In the genomic region with DNA sequence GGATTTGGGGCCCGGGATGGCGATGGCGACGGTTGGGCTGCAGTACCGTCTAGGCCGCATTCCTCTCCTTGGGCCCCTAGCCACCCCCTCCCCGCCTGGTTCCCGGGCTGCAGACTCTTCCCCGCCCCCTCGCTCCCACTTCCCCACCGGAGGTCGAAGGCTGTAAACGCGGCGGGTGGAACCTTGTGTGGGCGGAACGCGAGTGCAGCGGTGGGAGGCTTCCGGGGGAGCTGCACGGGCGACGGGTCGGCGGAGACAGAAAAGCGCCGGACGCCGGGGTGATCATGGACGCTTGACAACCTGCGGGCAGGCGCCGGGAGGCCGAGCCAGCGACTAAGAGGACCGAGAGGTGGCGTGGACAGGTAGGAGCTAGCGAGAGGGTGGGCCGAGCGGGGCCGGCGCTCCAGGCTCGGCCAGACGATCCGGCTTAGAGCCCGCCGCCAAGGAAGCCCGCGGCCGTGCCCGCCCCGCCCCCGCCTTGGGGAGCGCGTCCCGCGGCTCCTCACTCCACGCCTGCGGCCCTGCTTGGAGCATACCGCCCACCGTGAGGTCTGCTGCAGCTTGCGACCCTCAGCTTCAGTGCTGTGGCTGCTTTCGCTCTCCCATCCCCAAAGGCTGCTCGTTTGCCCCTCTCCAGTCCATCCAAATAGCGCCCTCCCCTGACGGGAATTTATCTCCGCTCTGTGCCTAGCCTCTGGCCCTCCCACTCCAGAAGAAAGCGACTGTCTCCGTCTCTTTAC, we compare ENCODE assay signal across 1 cellular context.
A peak's percentile ranks its signal among the peaks of the same experiment; 100 is the strongest.
TF ChIP-seq lines count a peak whose summit lies in the region.

Gene COPS7B, plus strand, starts transcription at position 269 of the 740 bp plus-strand sequence. CDS start 2,126 bp downstream, outside the sequence.

TF ChIP-seq in HEK293, 187 proteins besides CTCF, POLR2A, EP300 and RAD21 (continued from another document and continues in another):
- TF ChIP-seq, protein P1, sequence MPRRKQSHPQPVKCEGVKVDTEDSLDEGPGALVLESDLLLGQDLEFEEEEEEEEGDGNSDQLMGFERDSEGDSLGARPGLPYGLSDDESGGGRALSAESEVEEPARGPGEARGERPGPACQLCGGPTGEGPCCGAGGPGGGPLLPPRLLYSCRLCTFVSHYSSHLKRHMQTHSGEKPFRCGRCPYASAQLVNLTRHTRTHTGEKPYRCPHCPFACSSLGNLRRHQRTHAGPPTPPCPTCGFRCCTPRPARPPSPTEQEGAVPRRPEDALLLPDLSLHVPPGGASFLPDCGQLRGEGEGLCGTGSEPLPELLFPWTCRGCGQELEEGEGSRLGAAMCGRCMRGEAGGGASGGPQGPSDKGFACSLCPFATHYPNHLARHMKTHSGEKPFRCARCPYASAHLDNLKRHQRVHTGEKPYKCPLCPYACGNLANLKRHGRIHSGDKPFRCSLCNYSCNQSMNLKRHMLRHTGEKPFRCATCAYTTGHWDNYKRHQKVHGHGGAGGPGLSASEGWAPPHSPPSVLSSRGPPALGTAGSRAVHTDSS (tag by site-specific recombination; IDR thresholded peaks at IDR 0.05), result peak; percentile 55; the same call in 1 of the 2 replicates
- TF ChIP-seq ZNF623 (tag by site-specific recombination; IDR thresholded peaks at IDR 0.05) (no peak), ZBTB17 (tag by site-specific recombination; IDR thresholded peaks at IDR 0.05) (peak; percentile 89), ZNF302 (tag by site-specific recombination; IDR thresholded peaks at IDR 0.05; ENCODE audit: low read depth) (no peak), ZNF549 (tag by site-specific recombination; IDR thresholded peaks at IDR 0.05) (no peak), ZBTB20 (tag by site-specific recombination; IDR thresholded peaks at IDR 0.05) (peak; percentile 95), OVOL3 (tag by site-specific recombination; IDR thresholded peaks at IDR 0.05) (no peak), ZNF133 (tag by site-specific recombination; IDR thresholded peaks at IDR 0.05) (peak; percentile 22; the same call in 1 of the 2 replicates), ZBTB8A (tag by site-specific recombination; IDR thresholded peaks at IDR 0.05) (peak; percentile 62), KLF1 (tag by site-specific recombination; IDR thresholded peaks at IDR 0.05) (no peak), ZNF155 (tag by site-specific recombination; IDR thresholded peaks at IDR 0.05) (no peak), ZNF555 (tag by site-specific recombination; conservative IDR thresholded peaks at IDR 0.05) (no peak), ZNF157 (tag by site-specific recombination; IDR thresholded peaks at IDR 0.05) (no peak), GLIS2 (tag by site-specific recombination; IDR thresholded peaks at IDR 0.05) (peak; percentile 69), ZNF2 (tag by site-specific recombination; IDR thresholded peaks at IDR 0.05) (peak; percentile 83; the same call in 1 of the 2 replicates), HOXA7 (CRISPR knock-in tag; IDR thresholded peaks at IDR 0.05; ENCODE audit: borderline replicate concordance) (no peak), MEIS1 (CRISPR knock-in tag; IDR thresholded peaks at IDR 0.05; ENCODE audit: borderline replicate concordance) (no peak), ZEB2 (tag by site-specific recombination; IDR thresholded peaks at IDR 0.05) (peak; percentile 61; the same call in 1 of the 2 replicates), ZNF138 (tag by site-specific recombination; IDR thresholded peaks at IDR 0.05; ENCODE audit: borderline replicate concordance) (no peak), ZNF843 (tag by site-specific recombination; IDR thresholded peaks at IDR 0.05) (peak; percentile 79), ZNF704 (tag by site-specific recombination; IDR thresholded peaks at IDR 0.05) (no peak), ZNF362 (tag by site-specific recombination; IDR thresholded peaks at IDR 0.05) (no peak), ZNF670 (tag by site-specific recombination; IDR thresholded peaks at IDR 0.05; ENCODE audit: low read depth) (no peak), ZNF830 (tag by site-specific recombination; IDR thresholded peaks at IDR 0.05; ENCODE audit: low read depth) (no peak), REPIN1 (tag by site-specific recombination; IDR thresholded peaks at IDR 0.05; ENCODE audit: low read depth) (peak; percentile 72; the same call in 1 of the 2 replicates), ZNF654 (tag by site-specific recombination; IDR thresholded peaks at IDR 0.05; ENCODE audit: low read depth) (peak; percentile 44), SP2 (tag by site-specific recombination; IDR thresholded peaks at IDR 0.05) (peak; percentile 84), ZSCAN23 (tag by site-specific recombination; IDR thresholded peaks at IDR 0.05) (peak; percentile 85), MZF1 (tag by site-specific recombination; IDR thresholded peaks at IDR 0.05; ENCODE audit: borderline replicate concordance) (no peak; the same call in 1 of the 2 replicates), GFI1B (tag by site-specific recombination; IDR thresholded peaks at IDR 0.05) (peak; percentile 66; the same call in 1 of the 2 replicates), ZNF184 (tag by site-specific recombination; IDR thresholded peaks at IDR 0.05) (0 out of 2 replicates have a peak, but pooled peaks have one; percentile 10), ZNF416 (tag by site-specific recombination; IDR thresholded peaks at IDR 0.05) (no peak), ZNF768 (tag by site-specific recombination; IDR thresholded peaks at IDR 0.05) (0 out of 2 replicates have a peak, but pooled peaks have one; percentile 33), ZNF664 (tag by site-specific recombination; IDR thresholded peaks at IDR 0.05) (no peak), ZNF140 (tag by site-specific recombination; IDR thresholded peaks at IDR 0.05) (no peak), ZNF311 (tag by site-specific recombination; IDR thresholded peaks at IDR 0.05; ENCODE audit: borderline replicate concordance) (no peak), ZNF544 (tag by site-specific recombination; IDR thresholded peaks at IDR 0.05) (no peak), ZNF596 (tag by site-specific recombination; IDR thresholded peaks at IDR 0.05) (no peak), ZNF391 (tag by site-specific recombination; IDR thresholded peaks at IDR 0.05; ENCODE audit: borderline replicate concordance, low read depth) (peak; percentile 92), ZNF747 (tag by site-specific recombination; IDR thresholded peaks at IDR 0.05) (no peak), ZNF76 (tag by site-specific recombination; IDR thresholded peaks at IDR 0.05; ENCODE audit: borderline replicate concordance, low read depth) (peak; percentile 92), SP7 (tag by site-specific recombination; IDR thresholded peaks at IDR 0.05) (peak; percentile 89)
- TF ChIP-seq, protein P2, sequence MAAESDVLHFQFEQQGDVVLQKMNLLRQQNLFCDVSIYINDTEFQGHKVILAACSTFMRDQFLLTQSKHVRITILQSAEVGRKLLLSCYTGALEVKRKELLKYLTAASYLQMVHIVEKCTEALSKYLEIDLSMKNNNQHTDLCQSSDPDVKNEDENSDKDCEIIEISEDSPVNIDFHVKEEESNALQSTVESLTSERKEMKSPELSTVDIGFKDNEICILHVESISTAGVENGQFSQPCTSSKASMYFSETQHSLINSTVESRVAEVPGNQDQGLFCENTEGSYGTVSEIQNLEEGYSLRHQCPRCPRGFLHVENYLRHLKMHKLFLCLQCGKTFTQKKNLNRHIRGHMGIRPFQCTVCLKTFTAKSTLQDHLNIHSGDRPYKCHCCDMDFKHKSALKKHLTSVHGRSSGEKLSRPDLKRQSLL (tag by site-specific recombination; IDR thresholded peaks at IDR 0.05), result peak; percentile 62; the same call in 1 of the 2 replicates
- TF ChIP-seq, protein P3, sequence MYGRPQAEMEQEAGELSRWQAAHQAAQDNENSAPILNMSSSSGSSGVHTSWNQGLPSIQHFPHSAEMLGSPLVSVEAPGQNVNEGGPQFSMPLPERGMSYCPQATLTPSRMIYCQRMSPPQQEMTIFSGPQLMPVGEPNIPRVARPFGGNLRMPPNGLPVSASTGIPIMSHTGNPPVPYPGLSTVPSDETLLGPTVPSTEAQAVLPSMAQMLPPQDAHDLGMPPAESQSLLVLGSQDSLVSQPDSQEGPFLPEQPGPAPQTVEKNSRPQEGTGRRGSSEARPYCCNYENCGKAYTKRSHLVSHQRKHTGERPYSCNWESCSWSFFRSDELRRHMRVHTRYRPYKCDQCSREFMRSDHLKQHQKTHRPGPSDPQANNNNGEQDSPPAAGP (tag by site-specific recombination; IDR thresholded peaks at IDR 0.05), result peak; percentile 95
- TF ChIP-seq, protein P4, sequence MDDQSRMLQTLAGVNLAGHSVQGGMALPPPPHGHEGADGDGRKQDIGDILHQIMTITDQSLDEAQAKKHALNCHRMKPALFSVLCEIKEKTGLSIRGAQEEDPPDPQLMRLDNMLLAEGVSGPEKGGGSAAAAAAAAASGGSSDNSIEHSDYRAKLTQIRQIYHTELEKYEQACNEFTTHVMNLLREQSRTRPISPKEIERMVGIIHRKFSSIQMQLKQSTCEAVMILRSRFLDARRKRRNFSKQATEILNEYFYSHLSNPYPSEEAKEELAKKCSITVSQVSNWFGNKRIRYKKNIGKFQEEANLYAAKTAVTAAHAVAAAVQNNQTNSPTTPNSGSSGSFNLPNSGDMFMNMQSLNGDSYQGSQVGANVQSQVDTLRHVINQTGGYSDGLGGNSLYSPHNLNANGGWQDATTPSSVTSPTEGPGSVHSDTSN (CRISPR knock-in tag; IDR thresholded peaks at IDR 0.05), result peak; percentile 93
- TF ChIP-seq, protein P5, sequence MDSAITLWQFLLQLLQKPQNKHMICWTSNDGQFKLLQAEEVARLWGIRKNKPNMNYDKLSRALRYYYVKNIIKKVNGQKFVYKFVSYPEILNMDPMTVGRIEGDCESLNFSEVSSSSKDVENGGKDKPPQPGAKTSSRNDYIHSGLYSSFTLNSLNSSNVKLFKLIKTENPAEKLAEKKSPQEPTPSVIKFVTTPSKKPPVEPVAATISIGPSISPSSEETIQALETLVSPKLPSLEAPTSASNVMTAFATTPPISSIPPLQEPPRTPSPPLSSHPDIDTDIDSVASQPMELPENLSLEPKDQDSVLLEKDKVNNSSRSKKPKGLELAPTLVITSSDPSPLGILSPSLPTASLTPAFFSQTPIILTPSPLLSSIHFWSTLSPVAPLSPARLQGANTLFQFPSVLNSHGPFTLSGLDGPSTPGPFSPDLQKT (IDR thresholded peaks at IDR 0.05; ENCODE audit: borderline replicate concordance, low read depth, low read length), result no peak
- TF ChIP-seq, protein P6, sequence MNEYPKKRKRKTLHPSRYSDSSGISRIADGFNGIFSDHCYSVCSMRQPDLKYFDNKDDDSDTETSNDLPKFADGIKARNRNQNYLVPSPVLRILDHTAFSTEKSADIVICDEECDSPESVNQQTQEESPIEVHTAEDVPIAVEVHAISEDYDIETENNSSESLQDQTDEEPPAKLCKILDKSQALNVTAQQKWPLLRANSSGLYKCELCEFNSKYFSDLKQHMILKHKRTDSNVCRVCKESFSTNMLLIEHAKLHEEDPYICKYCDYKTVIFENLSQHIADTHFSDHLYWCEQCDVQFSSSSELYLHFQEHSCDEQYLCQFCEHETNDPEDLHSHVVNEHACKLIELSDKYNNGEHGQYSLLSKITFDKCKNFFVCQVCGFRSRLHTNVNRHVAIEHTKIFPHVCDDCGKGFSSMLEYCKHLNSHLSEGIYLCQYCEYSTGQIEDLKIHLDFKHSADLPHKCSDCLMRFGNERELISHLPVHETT (tag by site-specific recombination; IDR thresholded peaks at IDR 0.05), result peak; percentile 97
- TF ChIP-seq, protein P7, sequence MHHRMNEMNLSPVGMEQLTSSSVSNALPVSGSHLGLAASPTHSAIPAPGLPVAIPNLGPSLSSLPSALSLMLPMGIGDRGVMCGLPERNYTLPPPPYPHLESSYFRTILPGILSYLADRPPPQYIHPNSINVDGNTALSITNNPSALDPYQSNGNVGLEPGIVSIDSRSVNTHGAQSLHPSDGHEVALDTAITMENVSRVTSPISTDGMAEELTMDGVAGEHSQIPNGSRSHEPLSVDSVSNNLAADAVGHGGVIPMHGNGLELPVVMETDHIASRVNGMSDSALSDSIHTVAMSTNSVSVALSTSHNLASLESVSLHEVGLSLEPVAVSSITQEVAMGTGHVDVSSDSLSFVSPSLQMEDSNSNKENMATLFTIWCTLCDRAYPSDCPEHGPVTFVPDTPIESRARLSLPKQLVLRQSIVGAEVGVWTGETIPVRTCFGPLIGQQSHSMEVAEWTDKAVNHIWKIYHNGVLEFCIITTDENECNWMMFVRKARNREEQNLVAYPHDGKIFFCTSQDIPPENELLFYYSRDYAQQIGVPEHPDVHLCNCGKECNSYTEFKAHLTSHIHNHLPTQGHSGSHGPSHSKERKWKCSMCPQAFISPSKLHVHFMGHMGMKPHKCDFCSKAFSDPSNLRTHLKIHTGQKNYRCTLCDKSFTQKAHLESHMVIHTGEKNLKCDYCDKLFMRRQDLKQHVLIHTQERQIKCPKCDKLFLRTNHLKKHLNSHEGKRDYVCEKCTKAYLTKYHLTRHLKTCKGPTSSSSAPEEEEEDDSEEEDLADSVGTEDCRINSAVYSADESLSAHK (tag by site-specific recombination; IDR thresholded peaks at IDR 0.05), result peak; percentile 76
- TF ChIP-seq, protein P8, sequence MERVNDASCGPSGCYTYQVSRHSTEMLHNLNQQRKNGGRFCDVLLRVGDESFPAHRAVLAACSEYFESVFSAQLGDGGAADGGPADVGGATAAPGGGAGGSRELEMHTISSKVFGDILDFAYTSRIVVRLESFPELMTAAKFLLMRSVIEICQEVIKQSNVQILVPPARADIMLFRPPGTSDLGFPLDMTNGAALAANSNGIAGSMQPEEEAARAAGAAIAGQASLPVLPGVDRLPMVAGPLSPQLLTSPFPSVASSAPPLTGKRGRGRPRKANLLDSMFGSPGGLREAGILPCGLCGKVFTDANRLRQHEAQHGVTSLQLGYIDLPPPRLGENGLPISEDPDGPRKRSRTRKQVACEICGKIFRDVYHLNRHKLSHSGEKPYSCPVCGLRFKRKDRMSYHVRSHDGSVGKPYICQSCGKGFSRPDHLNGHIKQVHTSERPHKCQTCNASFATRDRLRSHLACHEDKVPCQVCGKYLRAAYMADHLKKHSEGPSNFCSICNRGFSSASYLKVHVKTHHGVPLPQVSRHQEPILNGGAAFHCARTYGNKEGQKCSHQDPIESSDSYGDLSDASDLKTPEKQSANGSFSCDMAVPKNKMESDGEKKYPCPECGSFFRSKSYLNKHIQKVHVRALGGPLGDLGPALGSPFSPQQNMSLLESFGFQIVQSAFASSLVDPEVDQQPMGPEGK (tag by site-specific recombination; IDR thresholded peaks at IDR 0.05), result 0 out of 2 replicates have a peak, but pooled peaks have one; percentile 71
